Comparison of ENCODE assay signal across 1 cellular context in the genomic region with DNA sequence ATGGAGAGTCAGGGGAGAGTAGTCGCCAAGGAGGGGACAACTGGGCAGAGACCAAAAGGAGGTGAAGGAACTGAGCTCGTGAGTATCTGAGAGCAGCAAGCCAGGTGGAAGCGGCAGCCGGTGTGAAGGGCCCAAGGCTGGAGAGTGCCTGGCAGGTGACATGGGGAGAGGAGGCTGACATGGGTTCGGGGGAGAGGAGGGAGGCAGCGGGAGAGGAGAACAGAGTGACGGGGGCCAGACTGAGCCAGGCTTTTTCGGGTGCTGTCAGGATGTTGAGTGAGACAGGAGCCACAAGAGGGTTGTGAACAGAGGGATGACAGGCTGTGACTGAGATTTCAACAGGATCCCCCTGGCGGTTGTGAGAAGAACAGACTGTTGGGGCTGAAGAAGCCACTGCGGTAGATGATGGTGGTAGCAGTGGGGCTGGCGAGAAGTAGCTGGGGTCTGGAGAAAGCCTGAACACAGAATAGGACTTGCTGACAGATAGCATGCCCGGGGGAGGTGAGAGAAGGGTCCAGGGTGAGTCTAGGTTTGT.
TF ChIP-seq lines count a peak whose summit lies in the region.

No MANE protein-coding gene starts in this region.

TF ChIP-seq in H1, 55 proteins besides CTCF, POLR2A, EP300 and RAD21:
- no peak for TF ChIP-seq RXRA (IDR thresholded peaks at IDR 0.05; ENCODE audit: insufficient read depth, low read depth, low read length)
- no peak for TF ChIP-seq RNF2 (IDR thresholded peaks at IDR 0.05; ENCODE audit: borderline replicate concordance, low read depth, low read length, missing control alignments, poor library complexity, severe bottlenecking)
- TF ChIP-seq CEBPB (IDR thresholded peaks at IDR 0.05; ENCODE audit: low read depth, low read length): no peak
- TF ChIP-seq KDM1A (IDR thresholded peaks at IDR 0.05; ENCODE audit: borderline replicate concordance, low read length): no peak
- no peak for TF ChIP-seq FOSL1 (IDR thresholded peaks at IDR 0.05; ENCODE audit: insufficient read depth, low read depth, low read length)
- TF ChIP-seq HDAC2 (IDR thresholded peaks at IDR 0.05; ENCODE audit: borderline replicate concordance in 1 of 2, low read depth in 2 of 2, low read length in 2 of 2): no peak
- TF ChIP-seq JUND (IDR thresholded peaks at IDR 0.05; ENCODE audit: low read length): no peak
- TF ChIP-seq, protein P1, sequence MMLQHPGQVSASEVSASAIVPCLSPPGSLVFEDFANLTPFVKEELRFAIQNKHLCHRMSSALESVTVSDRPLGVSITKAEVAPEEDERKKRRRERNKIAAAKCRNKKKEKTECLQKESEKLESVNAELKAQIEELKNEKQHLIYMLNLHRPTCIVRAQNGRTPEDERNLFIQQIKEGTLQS (IDR thresholded peaks at IDR 0.05; ENCODE audit: insufficient read depth, low read depth, low read length): no peak
- TF ChIP-seq CREB1 (IDR thresholded peaks at IDR 0.05): 0 out of 2 replicates have a peak, but pooled peaks have one; percentile 29
- TF ChIP-seq SIN3A (conservative IDR thresholded peaks at IDR 0.05 in 1 of 2, IDR thresholded peaks at IDR 0.05 in 1 of 2; ENCODE audit: low read depth in 1 of 2, low read length in 2 of 2): peak; percentile 43 to 59; a peak in 1 of 4 replicates
- no peak for TF ChIP-seq NANOG (IDR thresholded peaks at IDR 0.05; ENCODE audit: insufficient read depth, low read depth, low read length, poor library complexity, severe bottlenecking)
- TF ChIP-seq KDM5A (IDR thresholded peaks at IDR 0.05; ENCODE audit: low read length): no peak
